Comparison of ENCODE assay signal across 8 cellular contexts in genomic region chr10:31317652-31318381, GRCh38. TPM values are rescaled to one million over a fixed set of nuclear protein-coding genes. Genes with fewer than 3 reads are reported as not detected.
DNase-seq lines count a peak whose midpoint lies in the region; ATAC-seq, FAIRE-seq and TF ChIP-seq lines count a peak whose summit lies in the region.

No MANE protein-coding gene starts in this region.

- H3K9me3 ChIP-seq in CD4-positive, CD25-positive, alpha-beta regulatory T cell (ENCODE audit: control insufficient read depth in 2 of 2, low read length in 2 of 2), result no peaks in the 10 kb centered on the region
- H3K9me3 ChIP-seq in mammary epithelial cell (replicated peaks; ENCODE audit: insufficient read depth, low read length) (no peaks in the 10 kb centered on the region), mucosa of stomach (ENCODE audit: control insufficient read depth, low read length) (no peaks in the 10 kb centered on the region)

- ATAC-seq in CD4-positive, CD25-positive, alpha-beta regulatory T cell (ENCODE audit: low read depth in 2 of 2), result no peak
- ATAC-seq in HG02970 (IDR thresholded peaks at IDR 0.05; ENCODE audit: low FRiP score, unreplicated experiment), result no peak
- ATAC-seq in HG03097 (IDR thresholded peaks at IDR 0.05; ENCODE audit: low FRiP score, unreplicated experiment), result no peak

- WGBS in mammary epithelial cell (ENCODE audit: low coverage, missing lambda C conversion rate), result 30% methylated on average over 21 of the region's 21 CpGs

- peak overlapping the region; percentile 96 to 100 (median 100) for H3K4me3 Mint-ChIP-seq in CD4-positive, CD25-positive, alpha-beta regulatory T cell

- H3K36me3 ChIP-seq in CD4-positive, CD25-positive, alpha-beta regulatory T cell (ENCODE audit: control insufficient read depth, insufficient read depth, low read length), result no peaks in the 10 kb centered on the region
- H3K36me3 ChIP-seq in mammary epithelial cell (ENCODE audit: insufficient read depth, low read length) (no peaks in the 10 kb centered on the region), mucosa of stomach (ENCODE audit: control insufficient read depth, insufficient read depth, low read length) (no peaks in the 10 kb centered on the region)

- H3K4me3 ChIP-seq in CD4-positive, CD25-positive, alpha-beta regulatory T cell (ENCODE audit: low read depth, low read length), result peak overlapping the region; percentile 76
- H3K4me3 ChIP-seq in mammary epithelial cell (replicated peaks in 1 of 3; ENCODE audit: insufficient read depth in 1 of 3, low read depth in 2 of 3, low read length in 3 of 3) (peak overlapping the region; percentile 76 to 98 (median 98)), mucosa of stomach (ENCODE audit: low read length) (peak overlapping the region; percentile 92)

- peaks cover 0 to 1% (median 0%) of the 10 kb centered on the region in 7 donors for H3K9me3 Mint-ChIP-seq in CD4-positive, CD25-positive, alpha-beta regulatory T cell

- dilution Hi-C loops in mammary epithelial cell (cut with HindIII; ENCODE audit: low sequenced_read_pairs), result no loop called here

- FAIRE-seq in RCC 7860 (lab: Jason Lieb, UNC), result peak; percentile 7

- DNase-seq in CD4-positive, CD25-positive, alpha-beta regulatory T cell, result peak in 1 of 3 donors; percentile 68
- no peak for DNase-seq in RCC 7860 (ENCODE audit: low spot score)
- DNase-seq in mammary epithelial cell, result no peak
- DNase-seq in substantia nigra (lab: John Stamatoyannopoulos, UW), result peak in 1 of 49 donors; percentile 27
- no peak for DNase-seq in occipital lobe (lab: John Stamatoyannopoulos, UW)

- no peaks in the 10 kb centered on the region for H4K20me1 ChIP-seq in mammary epithelial cell (ENCODE audit: insufficient read depth, low read length)

- peaks cover 4% of the 10 kb centered on the region for H3K79me2 ChIP-seq in mammary epithelial cell (ENCODE audit: insufficient read depth, low read length)

- H3K36me3 Mint-ChIP-seq in CD4-positive, CD25-positive, alpha-beta regulatory T cell, result no peaks in the 10 kb centered on the region

- peak overlapping the region; percentile 88 to 96 (median 96) for H3K27ac Mint-ChIP-seq in CD4-positive, CD25-positive, alpha-beta regulatory T cell

- no peaks in the 10 kb centered on the region for H3K27me3 ChIP-seq in CD4-positive, CD25-positive, alpha-beta regulatory T cell (ENCODE audit: control insufficient read depth, insufficient read depth, low read length)
- H3K27me3 ChIP-seq in mammary epithelial cell (ENCODE audit: insufficient read depth, low read length), result peaks cover 20% of the 10 kb centered on the region
- H3K27me3 ChIP-seq in mucosa of stomach (ENCODE audit: control insufficient read depth, insufficient read depth, low read length), result peaks cover 25% of the 10 kb centered on the region

- H3K27ac ChIP-seq in CD4-positive, CD25-positive, alpha-beta regulatory T cell (ENCODE audit: insufficient read depth, low read length, poor library complexity, severe bottlenecking), result peak overlapping the region; percentile 97
- peak overlapping the region; percentile 72 for H3K27ac ChIP-seq in mammary epithelial cell (ENCODE audit: insufficient read depth, low read depth, low read length)
- peak overlapping the region; percentile 52 for H3K27ac ChIP-seq in substantia nigra (ENCODE audit: low read depth, low read length, poor library complexity, severe bottlenecking)

- no peak for TF ChIP-seq CTCF in mammary epithelial cell (conservative IDR thresholded peaks at IDR 0.05 in 1 of 2, IDR thresholded peaks at IDR 0.05 in 1 of 2; ENCODE audit: extremely low read depth in 1 of 2, insufficient read depth in 1 of 2, low read depth in 1 of 2, low read length in 2 of 2)

- H3K27me3 Mint-ChIP-seq in CD4-positive, CD25-positive, alpha-beta regulatory T cell, result peaks cover 4% of the 10 kb centered on the region

- H3K4me2 ChIP-seq in mammary epithelial cell (ENCODE audit: insufficient read depth, low read depth, low read length), result peak overlapping the region; percentile 85

- peaks cover 34% of the 10 kb centered on the region for H3K4me1 ChIP-seq in CD4-positive, CD25-positive, alpha-beta regulatory T cell (ENCODE audit: control insufficient read depth, insufficient read depth, low read length, poor library complexity, severe bottlenecking)
- peaks cover 21% of the 10 kb centered on the region for H3K4me1 ChIP-seq in mammary epithelial cell (ENCODE audit: insufficient read depth, low read length)
- peaks cover 10% of the 10 kb centered on the region for H3K4me1 ChIP-seq in mucosa of stomach (ENCODE audit: control insufficient read depth, insufficient read depth, low read length)

- in situ Hi-C loops in mammary epithelial cell (cut with MboI; ENCODE audit: low sequenced_read_pairs in 2 of 2), result no loop called here

- peak overlapping the region; percentile 83 for H3K9ac ChIP-seq in mammary epithelial cell (ENCODE audit: insufficient read depth, low read length)
- peak overlapping the region; percentile 78 for H3K9ac ChIP-seq in mucosa of stomach (ENCODE audit: low read length)

- intact Hi-C loops in mammary epithelial cell (cut with micrococcal nuclease), result loop anchor here (2.0 to 10.0 kb wide), 4 partner anchors 34 to 563 kb away; no protein-coding TSS in a partner anchor

- CTCF ChIA-PET in mammary epithelial cell (lab: Charles Lee; ENCODE audit: low non-redundant PET), result no interaction called here

- H2AFZ ChIP-seq in mammary epithelial cell (ENCODE audit: low read depth, low read length), result peak overlapping the region; percentile 98

- peaks cover 26 to 40% (median 31%) of the 10 kb centered on the region in 4 donors for H3K4me1 Mint-ChIP-seq in CD4-positive, CD25-positive, alpha-beta regulatory T cell

- BruUV-seq in mammary epithelial cell (replicated peaks; lab: Mats Ljungman, UMichigan), result no TSS peak

RNA-seq across cellular contexts. Expression of gene ZEB1, which starts 1.2 kb away (rescaled TPM):
- 150 TPM for total RNA-seq in CD4-positive, CD25-positive, alpha-beta regulatory T cell
- polyA plus RNA-seq in CD4-positive, CD25-positive, alpha-beta regulatory T cell, result 10 to 100 TPM; 26.2 to 40.2 (median 28.8) TPM
- total RNA-seq in mammary epithelial cell (1 to 10 TPM; 1.2 to 1.3 TPM), occipital lobe (76.9 TPM)
- 0.20 TPM for polyA plus RNA-seq in mammary epithelial cell
- not detected for polyA minus RNA-seq in mammary epithelial cell

Comparison
In these comparisons a context has a peak if more than half of its experiments do, and no peak if none do; other contexts are left out.
1. RNA of gene ZEB1, which starts 1.2 kb away (total RNA-seq): 150 TPM in CD4-positive, CD25-positive, alpha-beta regulatory T cell (single experiment) and 76.9 TPM in occipital lobe (single experiment); 1.2 to 1.3 TPM in mammary epithelial cell; every median in the first group is over 10 times any median in the second.
2. Peak in every context shown above with its lines, with median percentiles within 50 percentile points of each other: H3K27ac ChIP-seq and H3K4me3 ChIP-seq.